Comparison of ENCODE assay signal across 9 cellular contexts in genomic region chr15:57220220-57220619, GRCh38.
DNase-seq lines count a peak whose midpoint lies in the region; ATAC-seq and TF ChIP-seq lines count a peak whose summit lies in the region.
"Had no signal": no experiment of that assay in that cellular context is flagged by ENCODE, and none has a peak within 500 bp of the region (broad histone marks: within the 10 kb centered on the region; RNA-seq: fewer than 3 reads in every experiment).

No MANE protein-coding gene starts in this region.

- peak overlapping the region; percentile 58 for H3K4me2 ChIP-seq in SK-N-SH
- no peak overlapping the region for H3K4me2 ChIP-seq in MM.1S (ENCODE audit: low read depth, low read length)

- H3K27ac Mint-ChIP-seq in type B pancreatic cell = peak overlapping the region; percentile 65
- H3K27ac Mint-ChIP-seq: CD8-positive, alpha-beta T cell had no signal

- no peak overlapping the region for H2AFZ ChIP-seq in SK-N-SH (ENCODE audit: low read depth)
- H2AFZ ChIP-seq in MM.1S (ENCODE audit: low read length) = no peak overlapping the region

- TF ChIP-seq CTCF in SK-N-SH (IDR thresholded peaks at IDR 0.05) = no peak
- TF ChIP-seq CTCF in fibroblast of villous mesenchyme (IDR thresholded peaks at IDR 0.05; ENCODE audit: insufficient read depth, low read depth, low read length) = no peak
- no peak for TF ChIP-seq CTCF in type B pancreatic cell (conservative IDR thresholded peaks at IDR 0.05)
- no peak for TF ChIP-seq CTCF in thyroid gland (IDR thresholded peaks at IDR 0.05)
- TF ChIP-seq CTCF in MM.1S (IDR thresholded peaks at IDR 0.05; ENCODE audit: low read length) = no peak

- CTCF ChIA-PET in SK-N-SH (lab: Yijun Ruan, JAX) = interaction anchor here (0.7 to 6.9 kb wide), 9 partner anchors 20 to 729 kb away, joined by 3 to 33 read pairs (median 4); no protein-coding TSS in a partner anchor

- 55% methylated on average over 1 of the region's 1 CpG for WGBS in right cardiac atrium
- whole genome bisulfite sequencing in SK-N-SH (ENCODE audit: low lambda C conversion rate) = 10% methylated on average over 1 of the region's 1 CpG
- WGBS in thyroid gland, 2 donors = 68 to 80% methylated on average over 1 of the region's 1 CpG

- H3K4me1 ChIP-seq in right cardiac atrium (ENCODE audit: control insufficient read depth, insufficient read depth, low read length) (peaks cover 1% of the 10 kb centered on the region), SK-N-SH (ENCODE audit: control insufficient read depth in 1 of 2, insufficient read depth in 2 of 2, low read depth in 1 of 2, low read length in 1 of 2) (peaks cover 28 to 40% of the 10 kb centered on the region in 2 experiments; a peak in 3 of 4 replicates), thyroid gland (peaks cover 2 to 7% of the 10 kb centered on the region in 2 donors), MM.1S (ENCODE audit: low read length) (no peaks in the 10 kb centered on the region)

- H3K4me3 ChIP-seq in right cardiac atrium (ENCODE audit: low read length) (no peak overlapping the region), SK-N-SH (ENCODE audit: low read depth in 2 of 2, low read length in 1 of 2) (peak overlapping the region; percentile 50 to 59), fibroblast of villous mesenchyme (ENCODE audit: low read depth, low read length) (peak overlapping the region; percentile 56), thyroid gland (replicated peaks in 1 of 3) (no peak overlapping the region), MM.1S (ENCODE audit: low read length) (no peak overlapping the region)

- H3K36me3 ChIP-seq in SK-N-SH (replicated peaks in 1 of 2; ENCODE audit: control insufficient read depth in 1 of 2, insufficient read depth in 2 of 2, low read length in 1 of 2) = no peaks in the 10 kb centered on the region
- H3K36me3 ChIP-seq in thyroid gland = no peaks in the 10 kb centered on the region
- no peaks in the 10 kb centered on the region for H3K36me3 ChIP-seq in MM.1S (replicated peaks; ENCODE audit: insufficient read depth, low read length)

- H3K79me2 ChIP-seq in SK-N-SH (ENCODE audit: insufficient read depth) = peaks cover 87% of the 10 kb centered on the region
- no peaks in the 10 kb centered on the region for H3K79me2 ChIP-seq in MM.1S (ENCODE audit: low read length)

- H3F3A ChIP-seq in SK-N-SH (replicated peaks; ENCODE audit: insufficient read depth) (peaks cover 52% of the 10 kb centered on the region), MM.1S (ENCODE audit: insufficient read depth, low read length) (no peaks in the 10 kb centered on the region)

- TF ChIP-seq POLR2A in thyroid gland (IDR thresholded peaks at IDR 0.05) = no peak

- H4K20me1 ChIP-seq in SK-N-SH (ENCODE audit: insufficient read depth) (peaks cover 6% of the 10 kb centered on the region; the same call in 1 of the 2 replicates), MM.1S (ENCODE audit: insufficient read depth, low read length) (no peaks in the 10 kb centered on the region)

- H3K27me3 ChIP-seq in right cardiac atrium (ENCODE audit: control insufficient read depth, insufficient read depth) = no peaks in the 10 kb centered on the region
- no peaks in the 10 kb centered on the region for H3K27me3 ChIP-seq in SK-N-SH (ENCODE audit: insufficient read depth)
- no peaks in the 10 kb centered on the region for H3K27me3 ChIP-seq in thyroid gland
- no peaks in the 10 kb centered on the region for H3K27me3 ChIP-seq in MM.1S (replicated peaks; ENCODE audit: insufficient read depth, low read length)

- H3K9ac ChIP-seq in SK-N-SH = peak overlapping the region; percentile 69; the same call in 1 of the 2 replicates
- H3K9ac ChIP-seq in MM.1S (ENCODE audit: low read length) = no peak overlapping the region

- H3K9me3 ChIP-seq in right cardiac atrium (ENCODE audit: control insufficient read depth, low read length) (no peaks in the 10 kb centered on the region), SK-N-SH (no peaks in the 10 kb centered on the region), thyroid gland (no peaks in the 10 kb centered on the region), MM.1S (replicated peaks; ENCODE audit: insufficient read depth, low read length) (no peaks in the 10 kb centered on the region)

- peak; percentile 44 for ATAC-seq in Right ventricle myocardium superior (ENCODE audit: poor library complexity)
- no peak for ATAC-seq in right cardiac atrium
- ATAC-seq: CD8-positive, alpha-beta T cell had no signal

- peak overlapping the region; percentile 91 for H3K4me3 Mint-ChIP-seq in type B pancreatic cell
- H3K4me3 Mint-ChIP-seq: CD8-positive, alpha-beta T cell had no signal

- no peaks in the 10 kb centered on the region for H3K9me3 Mint-ChIP-seq in type B pancreatic cell
- H3K9me3 Mint-ChIP-seq: CD8-positive, alpha-beta T cell had no signal

- H3K9me2 ChIP-seq in SK-N-SH (no peaks in the 10 kb centered on the region), MM.1S (replicated peaks; ENCODE audit: insufficient read depth, low read length) (no peaks in the 10 kb centered on the region)

- H3K27ac ChIP-seq in right cardiac atrium (ENCODE audit: low read length) (no peak overlapping the region), SK-N-SH (ENCODE audit: low read depth in 2 of 2, low read length in 1 of 2) (peak overlapping the region; percentile 89 to 90), thyroid gland (no peak overlapping the region), MM.1S (ENCODE audit: low read length) (no peak overlapping the region)

- intact Hi-C loops in Right ventricle myocardium superior (cut with DNase I) = no loop called here
- intact Hi-C loops in right cardiac atrium (cut with DNase I) = no loop called here
- intact Hi-C loops in thyroid gland (cut with DNase I) = no loop called here

- no peak for DNase-seq in Right ventricle myocardium superior
- DNase-seq in right cardiac atrium = no peak
- DNase-seq in SK-N-SH = peak; percentile 32
- peak; percentile 86 for DNase-seq in fibroblast of villous mesenchyme (ENCODE audit: low read depth)
- DNase-seq in type B pancreatic cell (ENCODE audit: extremely low spot score, unreplicated experiment) = no peak
- no peak for DNase-seq in thyroid gland
- DNase-seq in MM.1S = no peak
- DNase-seq in stimulated activated CD4-positive, alpha-beta T cell treated with anti-CD3 and anti-CD28 coated beads, Interleukin-2, amount 100 ng/mL, for 48 hours = no peak
- DNase-seq: CD8-positive, alpha-beta T cell had no signal

- POLR2A ChIA-PET in SK-N-SH (lab: Yijun Ruan, JAX) = no interaction called here

- no peaks in the 10 kb centered on the region for H3K27me3 Mint-ChIP-seq in type B pancreatic cell

- H3K4me1 Mint-ChIP-seq in type B pancreatic cell (ENCODE audit: unreplicated experiment) = peaks cover 42% of the 10 kb centered on the region

- TF ChIP-seq RAD21 in SK-N-SH (IDR thresholded peaks at IDR 0.05; ENCODE audit: low read length) = no peak

- TF ChIP-seq EP300 in SK-N-SH (IDR thresholded peaks at IDR 0.05; ENCODE audit: borderline replicate concordance in 1 of 2, low read depth in 1 of 2, low read length in 1 of 2) = peak; percentile 37 to 78; a peak in 3 of 4 replicates

- no peaks in the 10 kb centered on the region for H3K36me3 Mint-ChIP-seq in type B pancreatic cell
- H3K36me3 Mint-ChIP-seq: CD8-positive, alpha-beta T cell had no signal

TF ChIP-seq in SK-N-SH, 30 proteins besides CTCF, POLR2A, EP300 and RAD21:
- TF ChIP-seq TEAD4 (IDR thresholded peaks at IDR 0.05; ENCODE audit: borderline replicate concordance, insufficient read depth) (peak; percentile 71), TCF12 (IDR thresholded peaks at IDR 0.05) (peak; percentile 99), USF1 (IDR thresholded peaks at IDR 0.05; ENCODE audit: borderline replicate concordance, low read depth) (peak; percentile 26; the same call in 1 of the 2 replicates), RXRA (IDR thresholded peaks at IDR 0.05; ENCODE audit: borderline replicate concordance, low read depth) (peak; percentile 35; the same call in 1 of the 2 replicates), CHD2 (IDR thresholded peaks at IDR 0.05; ENCODE audit: low read length, partially characterized antibody) (peak; percentile 55), FOXM1 (IDR thresholded peaks at IDR 0.05; ENCODE audit: low read depth) (0 out of 2 replicates have a peak, but pooled peaks have one; percentile 67), YY1 (IDR thresholded peaks at IDR 0.05; ENCODE audit: low read depth) (no peak), SMC3 (IDR thresholded peaks at IDR 0.05; ENCODE audit: low read depth, low read length) (no peak), POLR2AphosphoS5 (IDR thresholded peaks at IDR 0.05; ENCODE audit: low read depth, low read length) (peak; percentile 82), RCOR1 (IDR thresholded peaks at IDR 0.05; ENCODE audit: low read length) (peak; percentile 64), JUND (IDR thresholded peaks at IDR 0.05) (peak; percentile 62), GABPA (IDR thresholded peaks at IDR 0.05; ENCODE audit: low read depth) (peak; percentile 47), TAF1 (IDR thresholded peaks at IDR 0.05; ENCODE audit: borderline replicate concordance, low read depth, low read length) (peak; percentile 22; the same call in 1 of the 2 replicates), RFX5 (IDR thresholded peaks at IDR 0.05; ENCODE audit: low read length) (no peak), SIN3A (IDR thresholded peaks at IDR 0.05; ENCODE audit: borderline replicate concordance, low read depth, low read length) (0 out of 2 replicates have a peak, but pooled peaks have one; percentile 40), FOSL2 (IDR thresholded peaks at IDR 0.05; ENCODE audit: borderline replicate concordance, low read depth) (peak; percentile 23; the same call in 1 of the 2 replicates), FOXJ3 (CRISPR knock-in tag; IDR thresholded peaks at IDR 0.05) (no peak), ELF1 (IDR thresholded peaks at IDR 0.05) (no peak), NFIC (IDR thresholded peaks at IDR 0.05; ENCODE audit: borderline replicate concordance) (peak; percentile 54; the same call in 1 of the 2 replicates)
- TF ChIP-seq, protein P1, sequence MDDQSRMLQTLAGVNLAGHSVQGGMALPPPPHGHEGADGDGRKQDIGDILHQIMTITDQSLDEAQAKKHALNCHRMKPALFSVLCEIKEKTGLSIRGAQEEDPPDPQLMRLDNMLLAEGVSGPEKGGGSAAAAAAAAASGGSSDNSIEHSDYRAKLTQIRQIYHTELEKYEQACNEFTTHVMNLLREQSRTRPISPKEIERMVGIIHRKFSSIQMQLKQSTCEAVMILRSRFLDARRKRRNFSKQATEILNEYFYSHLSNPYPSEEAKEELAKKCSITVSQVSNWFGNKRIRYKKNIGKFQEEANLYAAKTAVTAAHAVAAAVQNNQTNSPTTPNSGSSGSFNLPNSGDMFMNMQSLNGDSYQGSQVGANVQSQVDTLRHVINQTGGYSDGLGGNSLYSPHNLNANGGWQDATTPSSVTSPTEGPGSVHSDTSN (IDR thresholded peaks at IDR 0.05) = peak; percentile 85
TF ChIP-seq in SK-N-SH: peak in this region for 15.

Comparison
In these comparisons a context has a peak if more than half of its experiments do, and no peak if none do; other contexts are left out.
1. DNase-seq: peak in SK-N-SH (single experiment) and fibroblast of villous mesenchyme (single experiment); none in Right ventricle myocardium superior (single experiment), right cardiac atrium (0 of 3), type B pancreatic cell (single experiment), thyroid gland (0 of 2), MM.1S (single experiment) and stimulated activated CD4-positive, alpha-beta T cell treated with anti-CD3 and anti-CD28 coated beads, Interleukin-2, amount 100 ng/mL, for 48 hours (0 of 2).
2. H3K27ac ChIP-seq: peak in SK-N-SH (2 of 2); none in right cardiac atrium (single experiment), thyroid gland (0 of 3) and MM.1S (single experiment).
3. H3K4me3 ChIP-seq: peak in SK-N-SH (2 of 2) and fibroblast of villous mesenchyme (single experiment); none in right cardiac atrium (single experiment), thyroid gland (0 of 3) and MM.1S (single experiment).